Comparison of ENCODE assay signal across 12 cellular contexts in genomic region chr6:5497896-5498578, GRCh38.
A peak's percentile ranks its signal among the peaks of the same experiment; 100 is the strongest.
DNase-seq lines count a peak whose midpoint lies in the region; ATAC-seq lines count a peak whose summit lies in the region.
"Had no signal": no experiment of that assay in that cellular context is flagged by ENCODE, and none has a peak within 500 bp of the region (broad histone marks: within the 10 kb centered on the region; RNA-seq: fewer than 3 reads in every experiment).

No MANE protein-coding gene starts in this region.

- H3K9ac ChIP-seq in mesendoderm (ENCODE audit: low read length): no peak overlapping the region

- no peaks in the 10 kb centered on the region for H3K27me3 ChIP-seq in mesendoderm (ENCODE audit: insufficient read depth, low read length, poor library complexity)
- H3K27me3 ChIP-seq: tibial nerve had no signal

- no peaks in the 10 kb centered on the region for H3K27me3 Mint-ChIP-seq in activated T-cell treated with anti-CD3 and anti-CD28 coated beads, Interleukin-2, amount 50 U/mL, for 72 hours (ENCODE audit: low read depth)

- H3K36me3 Mint-ChIP-seq in activated T-cell treated with anti-CD3 and anti-CD28 coated beads, Interleukin-2, amount 50 U/mL, for 72 hours (ENCODE audit: insufficient read depth in 2 of 2): peaks cover 1% of the 10 kb centered on the region in 2 donors

- no peaks in the 10 kb centered on the region for H3K4me1 ChIP-seq in mesendoderm (ENCODE audit: control insufficient read depth, low read depth, low read length)

- no peak overlapping the region for H3K23ac ChIP-seq in mesendoderm (ENCODE audit: low read length)

- no peak overlapping the region for H2BK120ac ChIP-seq in mesendoderm (ENCODE audit: low read depth, low read length)

- no peak overlapping the region for H4K5ac ChIP-seq in mesendoderm (ENCODE audit: low read length)

- no peaks in the 10 kb centered on the region for H3K79me1 ChIP-seq in mesendoderm (ENCODE audit: low read length)

- H3K9me3 Mint-ChIP-seq in activated T-cell treated with anti-CD3 and anti-CD28 coated beads, Interleukin-2, amount 50 U/mL, for 72 hours: no peaks in the 10 kb centered on the region
- H3K9me3 Mint-ChIP-seq: CD14-positive monocyte had no signal

- H3K27ac ChIP-seq in mesendoderm (ENCODE audit: low read depth, low read length): no peak overlapping the region

- H3K4me1 Mint-ChIP-seq in activated T-cell treated with anti-CD3 and anti-CD28 coated beads, Interleukin-2, amount 50 U/mL, for 72 hours (ENCODE audit: low read depth): peaks cover 24% of the 10 kb centered on the region
- H3K4me1 Mint-ChIP-seq: CD14-positive monocyte had no signal

- peak overlapping the region; percentile 39 for H3K27ac Mint-ChIP-seq in activated T-cell treated with anti-CD3 and anti-CD28 coated beads, Interleukin-2, amount 50 U/mL, for 72 hours
- H3K27ac Mint-ChIP-seq: CD14-positive monocyte had no signal

- H3K79me2 ChIP-seq in mesendoderm (ENCODE audit: control insufficient read depth, insufficient read depth, low read length): no peaks in the 10 kb centered on the region

- H3K4me3 ChIP-seq in mesendoderm (ENCODE audit: low read length): no peak overlapping the region
- H3K4me3 ChIP-seq: K562, lung, tibial nerve had no signal

- DNase-seq in activated T-cell treated with anti-CD3 and anti-CD28 coated beads, Interleukin-2, amount 50 U/mL, for 72 hours: no peak
- no peak for DNase-seq in activated T-cell treated with anti-CD3 and anti-CD28 coated beads, Interleukin-2, amount 50 U/mL, for 48 hours
- peak; percentile 11 for DNase-seq in NCI-H2171 (lab: John Stamatoyannopoulos, UW)
- DNase-seq in astrocyte of the hippocampus (ENCODE audit: low read depth, low spot score): peak; percentile 54
- DNase-seq in smooth muscle cell of the brain vasculature (ENCODE audit: low read depth, low spot score): peak; percentile 39
- DNase-seq in mesendoderm: no peak

- no peaks in the 10 kb centered on the region for H3K36me3 ChIP-seq in mesendoderm (ENCODE audit: control insufficient read depth, insufficient read depth, low read length)
- H3K36me3 ChIP-seq: tibial nerve had no signal

- no peak overlapping the region for H3K4ac ChIP-seq in mesendoderm (ENCODE audit: low read depth, low read length)

- no peak overlapping the region for H4K8ac ChIP-seq in mesendoderm (ENCODE audit: low read depth, low read length)

- no peak overlapping the region for H2BK15ac ChIP-seq in mesendoderm (replicated peaks; ENCODE audit: low read depth)

- H2BK5ac ChIP-seq in mesendoderm (ENCODE audit: low read length): no peak overlapping the region

- ATAC-seq in activated T-cell treated with anti-CD3 and anti-CD28 coated beads, Interleukin-2, amount 50 U/mL, for 72 hours (replicated peaks in 1 of 2): peak; percentile 15 to 56
- no peak for ATAC-seq in GM19351 (IDR thresholded peaks at IDR 0.05; ENCODE audit: unreplicated experiment)
- no peak for ATAC-seq in HG02884 (IDR thresholded peaks at IDR 0.05; ENCODE audit: unreplicated experiment)
- ATAC-seq: K562 had no signal

- H3K18ac ChIP-seq in mesendoderm (ENCODE audit: low read length): no peak overlapping the region

- WGBS in mesendoderm (ENCODE audit: extremely low coverage, insufficient coverage, low lambda C conversion rate): 100% methylated on average over 1 of the region's 10 CpGs

- H2AK5ac ChIP-seq in mesendoderm (ENCODE audit: low read length): no peak overlapping the region

- no peak overlapping the region for H3K4me2 ChIP-seq in mesendoderm (ENCODE audit: low read length)

- peak overlapping the region in 1 of 2 donors; percentile 68 for H3K4me3 Mint-ChIP-seq in activated T-cell treated with anti-CD3 and anti-CD28 coated beads, Interleukin-2, amount 50 U/mL, for 72 hours
- H3K4me3 Mint-ChIP-seq: CD14-positive monocyte had no signal

- H3K56ac ChIP-seq in mesendoderm (ENCODE audit: low read length): no peak overlapping the region

Comparison
In these comparisons a context has a peak if more than half of its experiments do, and no peak if none do; other contexts are left out.
1. ATAC-seq: peak in activated T-cell treated with anti-CD3 and anti-CD28 coated beads, Interleukin-2, amount 50 U/mL, for 72 hours (2 of 2); none in GM19351 (single experiment) and HG02884 (single experiment).
2. DNase-seq: peak in NCI-H2171 (single experiment), astrocyte of the hippocampus (single experiment) and smooth muscle cell of the brain vasculature (single experiment); none in activated T-cell treated with anti-CD3 and anti-CD28 coated beads, Interleukin-2, amount 50 U/mL, for 72 hours (0 of 2), activated T-cell treated with anti-CD3 and anti-CD28 coated beads, Interleukin-2, amount 50 U/mL, for 48 hours (0 of 2) and mesendoderm (single experiment).